Comparison of ENCODE assay signal across 23 cellular contexts in the genomic region with DNA sequence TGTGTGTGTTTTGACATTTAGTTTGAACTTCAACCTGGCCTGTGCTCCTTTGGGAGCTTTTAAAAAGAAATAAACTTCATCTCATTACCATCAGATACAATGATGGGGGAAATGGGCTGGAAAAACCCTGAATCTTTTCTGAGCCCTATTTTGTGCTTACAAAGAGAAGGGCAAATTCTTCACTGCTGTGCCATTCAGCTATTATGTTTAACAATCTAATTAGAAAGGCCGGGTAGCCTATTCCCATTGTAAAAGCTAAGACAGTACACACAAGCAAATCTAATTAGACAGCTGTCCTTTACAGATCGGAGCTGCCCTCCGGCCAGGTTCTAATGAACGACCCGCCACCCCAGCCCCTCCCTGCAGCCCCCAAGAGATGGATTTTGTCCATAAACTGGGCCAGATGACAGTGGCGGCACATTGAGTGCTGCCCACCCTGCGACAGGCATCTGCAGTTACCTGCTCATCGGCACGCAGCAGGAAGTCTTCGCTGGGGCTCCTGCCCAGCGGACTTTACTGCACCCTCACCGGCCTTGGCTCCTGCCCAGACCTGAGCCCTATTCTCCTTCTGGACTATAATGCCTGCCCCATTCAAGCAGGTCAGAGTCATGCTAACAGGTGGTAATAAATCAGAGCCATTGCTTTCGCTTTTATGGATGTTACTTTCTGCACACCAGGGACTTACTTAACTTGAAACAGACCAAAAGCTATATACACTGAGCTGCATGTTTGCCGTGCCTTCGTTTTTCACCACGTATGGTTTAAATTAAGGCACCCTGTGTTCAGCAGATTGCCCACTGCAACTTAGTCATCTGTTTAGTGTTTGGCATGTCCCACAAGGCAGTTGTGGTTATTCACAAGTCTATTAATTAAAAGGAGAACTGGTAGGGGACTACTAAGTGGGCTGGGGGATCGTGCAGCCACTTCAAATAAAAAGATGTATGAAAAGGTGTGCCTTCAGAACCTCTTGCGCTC.
A peak's percentile ranks its signal among the peaks of the same experiment; 100 is the strongest.
DNase-seq lines count a peak whose midpoint lies in the region; TF ChIP-seq lines count a peak whose summit lies in the region.
"Had no signal": no experiment of that assay in that cellular context is flagged by ENCODE, and none has a peak within 500 bp of the region (broad histone marks: within the 10 kb centered on the region; RNA-seq: fewer than 3 reads in every experiment).

No MANE protein-coding gene starts in this region.

- H3K4me1 ChIP-seq in spleen, result no peaks in the 10 kb centered on the region
- H3K4me1 ChIP-seq: breast epithelium, upper lobe of right lung had no signal

- no peak for TF ChIP-seq CTCF in HFF-Myc (IDR thresholded peaks at IDR 0.05; ENCODE audit: low read depth, low read length, missing control alignments)
- no peak for TF ChIP-seq CTCF in spleen (IDR thresholded peaks at IDR 0.05 in 8 of 11, conservative IDR thresholded peaks at IDR 0.05 in 3 of 11)
- TF ChIP-seq CTCF in GM13977 (IDR thresholded peaks at IDR 0.05; ENCODE audit: extremely low read depth, insufficient read depth, missing control alignments), result no peak

- H3K4me3 ChIP-seq in HFF-Myc (replicated peaks; ENCODE audit: low read depth, low read length) (no peak overlapping the region), spleen (no peak overlapping the region)
- H3K4me3 ChIP-seq: breast epithelium, upper lobe of right lung had no signal

- DNase-seq in AG20443 (ENCODE audit: low spot score), result peak; percentile 58
- peak; percentile 0 for DNase-seq in HFF-Myc (ENCODE audit: extremely low read depth, low read depth)
- peak; percentile 10 for DNase-seq in NCI-H82 treated with DMSO at 0.1 percent for 48 hours (lab: John Stamatoyannopoulos, UW; ENCODE audit: unreplicated experiment)
- DNase-seq in left kidney (ENCODE audit: low read depth, low spot score), result peak; percentile 40
- DNase-seq in NCI-H2171 (lab: John Stamatoyannopoulos, UW), result no peak
- no peak for DNase-seq in spleen
- no peak for DNase-seq in activated gamma-delta T cell (lab: John Stamatoyannopoulos, UW)
- DNase-seq in GM13977 (ENCODE audit: low spot score), result no peak
- DNase-seq: activated CD4-positive, alpha-beta T cell treated with anti-CD3 and anti-CD28 coated beads, Interleukin-2, amount 10 ng/mL, durations not matched to agents 7 days and 5 days; activated CD8-positive, alpha-beta memory T cell treated with anti-CD3 and anti-CD28 coated beads, Interleukin-2, amount 10 ng/mL, durations not matched to agents 7 days and 5 days; activated naive CD4-positive, alpha-beta T cell treated with anti-CD3 and anti-CD28 coated beads for 36 hours; DND-41; effector memory CD4-positive, alpha-beta T cell; GOT3; NCI-H1694; right cardiac atrium; SHP77 treated with DMSO at 0.1 percent for 48 hours; stimulated activated CD4-positive, alpha-beta T cell treated with anti-CD3 and anti-CD28 coated beads, Interleukin-4, amount 100 ng/mL, for 24 hours; substantia nigra; upper lobe of right lung had no signal

- H3K36me3 ChIP-seq in spleen, result no peaks in the 10 kb centered on the region
- H3K36me3 ChIP-seq: breast epithelium, upper lobe of right lung had no signal

- intact Hi-C loops in spleen (cut with DNase I; ENCODE audit: low total_unique reads), result no loop called here

- no peaks in the 10 kb centered on the region for H3K9me3 ChIP-seq in spleen
- H3K9me3 ChIP-seq: breast epithelium, upper lobe of right lung had no signal

- H3K27me3 ChIP-seq in spleen (replicated peaks in 1 of 7), result no peaks in the 10 kb centered on the region
- H3K27me3 ChIP-seq: breast epithelium, upper lobe of right lung had no signal

- in situ Hi-C loops in GM13977 (cut with MboI; ENCODE audit: low pct_unique_long_range_greater_than_20kb, low sequenced_read_pairs, unreplicated experiment), result no loop called here

- H3K27ac ChIP-seq in spleen, result no peak overlapping the region
- H3K27ac ChIP-seq: breast epithelium, C4-2B, KMS-11, upper lobe of right lung had no signal

- WGBS in spleen, 5 donors, result 80 to 92% (median 86%) methylated on average over 13 to 18 of the region's 18 CpGs

- TF ChIP-seq POLR2A in spleen (IDR thresholded peaks at IDR 0.05), result no peak

Comparison
In these comparisons a context has a peak if more than half of its experiments do, and no peak if none do; other contexts are left out.
1. DNase-seq: peak in AG20443 (single experiment), HFF-Myc (single experiment), NCI-H82 treated with DMSO at 0.1 percent for 48 hours (single experiment) and left kidney (single experiment); none in NCI-H2171 (single experiment), spleen (single experiment), activated gamma-delta T cell (single experiment) and GM13977 (single experiment).